In genomic region chr12:120467439-120467838, GRCh38 we compare ENCODE assay signal across 13 cellular contexts. TPM values are rescaled to one million over a fixed set of nuclear protein-coding genes. Genes with fewer than 3 reads are reported as not detected.
DNase-seq lines count a peak whose midpoint lies in the region; ATAC-seq and TF ChIP-seq lines count a peak whose summit lies in the region.
"Had no signal": no experiment of that assay in that cellular context is flagged by ENCODE, and none has a peak within 500 bp of the region (broad histone marks: within the 10 kb centered on the region; RNA-seq: fewer than 3 reads in every experiment).

No MANE protein-coding gene starts in this region.

- H3K36me3 Mint-ChIP-seq in T-cell (peaks cover 34% of the 10 kb centered on the region), immature natural killer cell (peaks cover 7 to 36% (median 10%) of the 10 kb centered on the region in 3 donors)

- intact Hi-C loops in left ventricle myocardium inferior (cut with micrococcal nuclease): no loop called here
- intact Hi-C loops in heart left ventricle (cut with DNase I): loop anchor here in 1 of 10 donors (10.0 kb wide), 1 partner anchor 97 kb away; no protein-coding TSS in a partner anchor

- no peaks in the 10 kb centered on the region for H3K9me3 ChIP-seq in left ventricle myocardium inferior (replicated peaks)
- no peaks in the 10 kb centered on the region for H3K9me3 ChIP-seq in heart left ventricle

- H3K27ac ChIP-seq in left ventricle myocardium inferior (replicated peaks) (no peak overlapping the region), heart left ventricle (peak overlapping the region in 1 of 12 donors; percentile 1)

- H3K36me3 ChIP-seq in left ventricle myocardium inferior (peaks cover 40% of the 10 kb centered on the region), heart left ventricle (peaks cover 0 to 53% (median 47%) of the 10 kb centered on the region in 9 donors)

- H3K4me1 Mint-ChIP-seq in T-cell (peaks cover 43 to 46% (median 45%) of the 10 kb centered on the region in 3 donors), immature natural killer cell (peaks cover 60 to 67% of the 10 kb centered on the region in 2 donors)
- H3K4me1 Mint-ChIP-seq in stimulated activated naive CD8-positive, alpha-beta T cell treated with anti-CD3 and anti-CD28 coated beads, Interleukin-15, amount 100 ng/mL, for 72 hours: peaks cover 64% of the 10 kb centered on the region

- TF ChIP-seq CTCF in left ventricle myocardium inferior (IDR thresholded peaks at IDR 0.05; ENCODE audit: borderline replicate concordance) (no peak), heart left ventricle (IDR thresholded peaks at IDR 0.05) (no peak)

- no peak for DNase-seq in left ventricle myocardium inferior
- DNase-seq in heart left ventricle: no peak
- DNase-seq in T-cell: no peak
- no peak for DNase-seq in immature natural killer cell
- no peak for DNase-seq in stimulated activated naive CD8-positive, alpha-beta T cell treated with anti-CD3 and anti-CD28 coated beads, Interleukin-15, amount 100 ng/mL, for 72 hours
- no peak for DNase-seq in NCI-H2107 (lab: John Stamatoyannopoulos, UW)
- no peak for DNase-seq in NCI-H510A treated with DMSO at 0.1 percent for 48 hours (lab: John Stamatoyannopoulos, UW)
- DNase-seq: activated effector memory CD4-positive, alpha-beta T cell treated with anti-CD3 and anti-CD28 coated beads, Interleukin-2, amount 50 U/mL, for 16 hours; cerebellar nuclear complex; erythroblast; hippocampal formation; NCI-H2227 treated with DMSO at 0.1 percent for 48 hours had no signal

- no peaks in the 10 kb centered on the region for H3K27me3 ChIP-seq in left ventricle myocardium inferior (ENCODE audit: low read depth)
- no peaks in the 10 kb centered on the region for H3K27me3 ChIP-seq in heart left ventricle

- WGBS in heart left ventricle, 4 donors: 91 to 95% (median 94%) methylated on average over 6 of the region's 6 CpGs

- H3K4me3 Mint-ChIP-seq in T-cell: peak overlapping the region; percentile 86 to 88 (median 87)
- H3K4me3 Mint-ChIP-seq in immature natural killer cell: peak overlapping the region; percentile 90 to 100 (median 97)
- peak overlapping the region; percentile 93 to 98 for H3K4me3 Mint-ChIP-seq in stimulated activated naive CD8-positive, alpha-beta T cell treated with anti-CD3 and anti-CD28 coated beads, Interleukin-15, amount 100 ng/mL, for 72 hours

- H3K4me1 ChIP-seq in left ventricle myocardium inferior (peaks cover 62% of the 10 kb centered on the region), heart left ventricle (peaks cover 0 to 45% (median 31%) of the 10 kb centered on the region in 12 donors)

- H3K4me3 ChIP-seq in left ventricle myocardium inferior (peak overlapping the region; percentile 83), heart left ventricle (no peak overlapping the region)

- H3K9me3 Mint-ChIP-seq in T-cell (no peaks in the 10 kb centered on the region), immature natural killer cell (no peaks in the 10 kb centered on the region)
- no peaks in the 10 kb centered on the region for H3K9me3 Mint-ChIP-seq in stimulated activated naive CD8-positive, alpha-beta T cell treated with anti-CD3 and anti-CD28 coated beads, Interleukin-15, amount 100 ng/mL, for 72 hours

- CTCF ChIA-PET in T-cell (lab: Charles Lee): interaction anchor here (1.0 to 1.8 kb wide), 4 partner anchors 12 to 112 kb away, joined by 3 to 7 read pairs (median 6); no protein-coding TSS in a partner anchor

- H3K27me3 Mint-ChIP-seq in T-cell (no peaks in the 10 kb centered on the region), immature natural killer cell (ENCODE audit: low read depth in 3 of 3) (peaks cover 5 to 13% (median 12%) of the 10 kb centered on the region in 3 donors)
- no peaks in the 10 kb centered on the region for H3K27me3 Mint-ChIP-seq in stimulated activated naive CD8-positive, alpha-beta T cell treated with anti-CD3 and anti-CD28 coated beads, Interleukin-15, amount 100 ng/mL, for 72 hours

- POLR2A ChIA-PET in T-cell (lab: Charles Lee): interaction anchor here in 1 of 2 donors (0.6 to 1.2 kb wide), 2 partner anchors 11 to 257 kb away, joined by 3 read pairs; no protein-coding TSS in a partner anchor

- TF ChIP-seq POLR2A in heart left ventricle (IDR thresholded peaks at IDR 0.05): no peak

- ATAC-seq in heart left ventricle (no peak), T-cell (replicated peaks in 1 of 4) (no peak), HG03097 (IDR thresholded peaks at IDR 0.05; ENCODE audit: low FRiP score, unreplicated experiment) (no peak)
- no peak for ATAC-seq in stimulated activated naive CD8-positive, alpha-beta T cell treated with anti-CD3 and anti-CD28 coated beads, Interleukin-15, amount 100 ng/mL, for 72 hours

- H3K27ac Mint-ChIP-seq in T-cell (peak overlapping the region in 1 of 2 donors; percentile 12), immature natural killer cell (peak overlapping the region; percentile 59 to 92 (median 77))
- peak overlapping the region; percentile 87 to 90 for H3K27ac Mint-ChIP-seq in stimulated activated naive CD8-positive, alpha-beta T cell treated with anti-CD3 and anti-CD28 coated beads, Interleukin-15, amount 100 ng/mL, for 72 hours

RNA-seq across cellular contexts. Expression of gene SRSF9, which starts 2.1 kb away (rescaled TPM):
- 34.4 TPM for total RNA-seq in left ventricle myocardium inferior
- 10 to 100 TPM; 14.8 to 67.1 (median 33.7) TPM for total RNA-seq in heart left ventricle
- polyA plus RNA-seq in heart left ventricle: 10 to 100 TPM; 27.2 to 39.1 TPM
- 100 to 1,000 TPM; 134 to 149 (median 135) TPM for total RNA-seq in T-cell
- 100 to 1,000 TPM; 221 to 292 (median 271) TPM for polyA plus RNA-seq in immature natural killer cell

RNA-seq across cellular contexts. Expression of gene GATC, which starts 21.2 kb away (rescaled TPM):
- total RNA-seq in left ventricle myocardium inferior (12.0 TPM), heart left ventricle (10 to 100 TPM in 7 of 9 donors, 1 to 10 TPM in 2; 8.5 to 18.0 (median 11.8) TPM), T-cell (10 to 100 TPM; 15.9 to 47.2 (median 30.3) TPM)
- polyA plus RNA-seq in heart left ventricle (10 to 100 TPM in 1 of 2 donors, 1 to 10 TPM in 1; 5.4 to 11.5 TPM), immature natural killer cell (10 to 100 TPM in 2 of 3 donors, 1 to 10 TPM in 1; 8.3 to 26.7 (median 23.3) TPM)

RNA-seq across cellular contexts. Expression of gene TRIAP1, which starts 21.3 kb away (rescaled TPM):
- total RNA-seq in left ventricle myocardium inferior (17.9 TPM), heart left ventricle (10 to 100 TPM in 8 of 9 donors, 1 to 10 TPM in 1; 6.4 to 17.6 (median 14.9) TPM), T-cell (10 to 100 TPM; 15.9 to 24.0 (median 21.5) TPM)
- polyA plus RNA-seq in heart left ventricle (10 to 100 TPM; 18.0 to 34.9 TPM), immature natural killer cell (10 to 100 TPM; 66.4 to 76.8 (median 69.2) TPM)

RNA-seq across cellular contexts. Expression of gene DYNLL1, which starts 28.5 kb away (rescaled TPM):
- total RNA-seq in left ventricle myocardium inferior (175 TPM), heart left ventricle (100 to 1,000 TPM in 8 of 9 donors, 10 to 100 TPM in 1; 92.2 to 269 (median 120) TPM), T-cell (10 to 100 TPM; 47.2 to 90.1 (median 75.5) TPM)
- polyA plus RNA-seq in heart left ventricle (100 to 1,000 TPM; 164 to 320 TPM), immature natural killer cell (100 to 1,000 TPM; 399 to 508 (median 457) TPM)

RNA-seq across cellular contexts. Expression of gene COX6A1, which starts 29.5 kb away (rescaled TPM):
- 142 TPM for total RNA-seq in left ventricle myocardium inferior
- total RNA-seq in heart left ventricle: 100 to 1,000 TPM; 117 to 318 (median 172) TPM
- polyA plus RNA-seq in heart left ventricle: 100 to 1,000 TPM; 531 to 708 TPM
- 100 to 1,000 TPM; 128 to 171 (median 163) TPM for total RNA-seq in T-cell
- polyA plus RNA-seq in immature natural killer cell: 1,000 to 10,000 TPM in 2 of 3 donors, 100 to 1,000 TPM in 1; 859 to 1,309 (median 1,192) TPM
